In the genomic region with DNA sequence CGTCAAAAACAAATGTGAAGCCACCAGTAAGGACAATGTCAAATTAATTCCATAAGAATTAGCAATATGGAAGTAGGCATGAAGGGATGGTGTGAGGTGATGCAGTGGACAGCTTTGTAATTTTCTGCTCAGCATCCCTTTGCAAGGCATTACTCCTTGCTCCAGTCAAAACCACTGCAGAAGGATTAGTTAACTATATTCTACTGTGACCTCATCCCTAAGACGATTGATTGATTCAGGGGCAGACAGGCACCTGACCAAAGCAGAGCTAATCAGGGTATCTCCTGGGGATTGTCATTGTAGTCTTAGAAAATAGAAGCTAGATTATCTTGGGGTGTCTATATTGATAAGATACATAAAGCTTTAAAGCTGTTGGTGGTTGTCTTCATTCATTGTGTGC, we compare ENCODE assay signal across 9 cellular contexts.
"Had no signal": no experiment of that assay in that cellular context is flagged by ENCODE, and none has a peak within 500 bp of the region (broad histone marks: within the 10 kb centered on the region; RNA-seq: fewer than 3 reads in every experiment).

No MANE protein-coding gene starts in this region.

- DNase-seq: GM23248, GOT3, H7, HFFc6, IMR-90 had no signal

- ATAC-seq: HCT116, HepG2 had no signal

- H3K36me3 ChIP-seq: HAP-1 had no signal

- H3K4me1 ChIP-seq: HAP-1 had no signal

- H3K4me3 ChIP-seq: GM23248, HAP-1 had no signal

- H3K4me3 Mint-ChIP-seq: HFFc6 had no signal

- H3K27ac Mint-ChIP-seq: HFFc6 had no signal

- H3K9ac ChIP-seq: GM23248 had no signal

- H2AFZ ChIP-seq: GM23248 had no signal

- H3K9me3 ChIP-seq: HAP-1 had no signal

- H3K27ac ChIP-seq: GM23248, HL-60 had no signal
